ENCODE assay signal across 10 cellular contexts in genomic region chr12:104956870-104957301, GRCh38. TPM values are rescaled to one million over a fixed set of nuclear protein-coding genes. Genes with fewer than 3 reads are reported as not detected.
DNase-seq lines count a peak whose midpoint lies in the region; ATAC-seq, FAIRE-seq and TF ChIP-seq lines count a peak whose summit lies in the region.
"Had no signal": no experiment of that assay in that cellular context is flagged by ENCODE, and none has a peak within 500 bp of the region (broad histone marks: within the 10 kb centered on the region; RNA-seq: fewer than 3 reads in every experiment).

No MANE protein-coding gene starts in this region.

- POLR2A ChIA-PET in A673 (lab: Charles Lee; ENCODE audit: low non-redundant PET) = no interaction called here

- TF ChIP-seq CTCF in A673 (conservative IDR thresholded peaks at IDR 0.05; ENCODE audit: low read depth, low read length) = no peak

- no peaks in the 10 kb centered on the region for H3K36me3 ChIP-seq in A673 (ENCODE audit: insufficient read depth, low read length, poor library complexity, severe bottlenecking)
- H3K36me3 ChIP-seq: tibial nerve had no signal

- no peaks in the 10 kb centered on the region for H3K9me3 ChIP-seq in A673 (ENCODE audit: low read depth, low read length, poor library complexity, severe bottlenecking)
- H3K9me3 ChIP-seq: tibial nerve had no signal

- H3K27me3 ChIP-seq in A673 (replicated peaks; ENCODE audit: insufficient read depth, low read depth, low read length, poor library complexity) = peaks cover 56% of the 10 kb centered on the region
- H3K27me3 ChIP-seq: tibial nerve had no signal

- in situ Hi-C loops in ACHN (cut with HindIII; ENCODE audit: low pct_ligation_motif_present, low pct_unique_long_range_greater_than_20kb, low sequenced_read_pairs) = no loop called here

- BruUV-seq in A673 (replicated peaks; lab: Mats Ljungman, UMichigan) = no TSS peak

- no peaks in the 10 kb centered on the region for H3K27me3 Mint-ChIP-seq in activated T-helper 17 cell treated with anti-CD3 and anti-CD28 coated beads, Interleukin-2, amount 50 U/mL, for 72 hours

- intact Hi-C loops in A673 (cut with micrococcal nuclease; ENCODE audit: unreplicated experiment) = no loop called here

- H3K4me3 Mint-ChIP-seq in activated T-helper 17 cell treated with anti-CD3 and anti-CD28 coated beads, Interleukin-2, amount 50 U/mL, for 72 hours = peak overlapping the region; percentile 90

- CTCF ChIA-PET in A673 (lab: Charles Lee) = no interaction called here

- DNase-seq in ACHN = peak; percentile 8
- no peak for DNase-seq in GM12891 (ENCODE audit: insufficient read length, low spot score)
- DNase-seq in medulla oblongata (ENCODE audit: extremely low spot score) = peak; percentile 7
- DNase-seq in activated CD4-positive, CD25-positive, alpha-beta regulatory T cell treated with anti-CD3 and anti-CD28 coated beads, Interleukin-2, amount 50 U/mL, for 72 hours = no peak
- DNase-seq in stimulated activated naive CD4-positive, alpha-beta T cell treated with Interleukin-2 at 50 U/mL for 16 hours (lab: John Stamatoyannopoulos, UW) = no peak
- no peak for DNase-seq in stimulated activated CD4-positive, alpha-beta T cell treated with anti-CD3 and anti-CD28 coated beads, Interleukin-2, amount 100 ng/mL, for 48 hours
- DNase-seq in A673 (ENCODE audit: low spot score) = no peak
- DNase-seq: GOT3 had no signal

- no peak for TF ChIP-seq POLR2A in GM12891 (IDR thresholded peaks at IDR 0.05; ENCODE audit: low read depth, low read length)

- H3K9me3 Mint-ChIP-seq in activated T-helper 17 cell treated with anti-CD3 and anti-CD28 coated beads, Interleukin-2, amount 50 U/mL, for 72 hours = no peaks in the 10 kb centered on the region

- no peak overlapping the region for H3K4me3 ChIP-seq in A673 (ENCODE audit: low read depth, low read length, poor library complexity, severe bottlenecking)

- H3K4me1 Mint-ChIP-seq in activated T-helper 17 cell treated with anti-CD3 and anti-CD28 coated beads, Interleukin-2, amount 50 U/mL, for 72 hours = peaks cover 12% of the 10 kb centered on the region

- FAIRE-seq in GM12891 (lab: Jason Lieb, UNC) = no peak

- H3K36me3 Mint-ChIP-seq in activated T-helper 17 cell treated with anti-CD3 and anti-CD28 coated beads, Interleukin-2, amount 50 U/mL, for 72 hours (ENCODE audit: low read depth) = peaks cover 11% of the 10 kb centered on the region

- H3K27ac Mint-ChIP-seq in activated T-helper 17 cell treated with anti-CD3 and anti-CD28 coated beads, Interleukin-2, amount 50 U/mL, for 72 hours = peak overlapping the region; percentile 92

- peaks cover 2% of the 10 kb centered on the region for H3K4me1 ChIP-seq in A673 (ENCODE audit: insufficient read depth, low read length, poor library complexity, severe bottlenecking)

- ATAC-seq in activated T-helper 17 cell treated with anti-CD3 and anti-CD28 coated beads, Interleukin-2, amount 50 U/mL, for 72 hours (replicated peaks) = no peak

- no peak overlapping the region for H3K27ac ChIP-seq in A673 (ENCODE audit: low read depth, low read length, poor library complexity, severe bottlenecking)

TF ChIP-seq in GM12891, 5 proteins besides CTCF, POLR2A, EP300 and RAD21:
- peak; percentile 57; the same call in 1 of the 2 replicates for TF ChIP-seq SPI1 (IDR thresholded peaks at IDR 0.05; ENCODE audit: low read depth, low read length)
- no peak for TF ChIP-seq PAX5 (IDR thresholded peaks at IDR 0.05; ENCODE audit: insufficient read depth, low read length, severe bottlenecking)
- TF ChIP-seq POU2F2 (IDR thresholded peaks at IDR 0.05; ENCODE audit: low read depth, low read length) = no peak

RNA-seq across cellular contexts. Expression of gene SLC41A2, which starts 1.2 kb away (rescaled TPM):
- polyA plus RNA-seq in GM12891 (2012; ENCODE audit: low read depth, missing spikeins) = 9.2 TPM
- total RNA-seq in activated T-helper 17 cell treated with anti-CD3 and anti-CD28 coated beads, Interleukin-2, amount 50 U/mL, for 72 hours = 10 to 100 TPM; 16.8 to 52.8 TPM
- 0.24 and 0.35 TPM in 2 replicates for total RNA-seq in A673 (2021)

RNA-seq across cellular contexts. Expression of gene NOPCHAP1, which starts 29.2 kb away (rescaled TPM):
- polyA plus RNA-seq in GM12891 (2012; ENCODE audit: low read depth, missing spikeins) = 39.9 TPM
- total RNA-seq in activated T-helper 17 cell treated with anti-CD3 and anti-CD28 coated beads, Interleukin-2, amount 50 U/mL, for 72 hours = 10 to 100 TPM; 20.4 to 31.8 TPM
- 31.2 and 32.5 TPM in 2 replicates for total RNA-seq in A673 (2021)

Comparison
In these comparisons a context has a peak if more than half of its experiments do, and no peak if none do; other contexts are left out.
1. DNase-seq: peak in ACHN (single experiment) and medulla oblongata (single experiment); none in GM12891 (single experiment), activated CD4-positive, CD25-positive, alpha-beta regulatory T cell treated with anti-CD3 and anti-CD28 coated beads, Interleukin-2, amount 50 U/mL, for 72 hours (single experiment), stimulated activated naive CD4-positive, alpha-beta T cell treated with Interleukin-2 at 50 U/mL for 16 hours (single experiment), stimulated activated CD4-positive, alpha-beta T cell treated with anti-CD3 and anti-CD28 coated beads, Interleukin-2, amount 100 ng/mL, for 48 hours (0 of 2) and A673 (single experiment).
2. RNA of gene SLC41A2, which starts 1.2 kb away (total RNA-seq): 16.8 to 52.8 TPM in activated T-helper 17 cell treated with anti-CD3 and anti-CD28 coated beads, Interleukin-2, amount 50 U/mL, for 72 hours; 0.24 to 0.35 TPM in A673; every median in the first group is over 10 times any median in the second.